ENCODE assay signal across 8 cellular contexts in the genomic region with DNA sequence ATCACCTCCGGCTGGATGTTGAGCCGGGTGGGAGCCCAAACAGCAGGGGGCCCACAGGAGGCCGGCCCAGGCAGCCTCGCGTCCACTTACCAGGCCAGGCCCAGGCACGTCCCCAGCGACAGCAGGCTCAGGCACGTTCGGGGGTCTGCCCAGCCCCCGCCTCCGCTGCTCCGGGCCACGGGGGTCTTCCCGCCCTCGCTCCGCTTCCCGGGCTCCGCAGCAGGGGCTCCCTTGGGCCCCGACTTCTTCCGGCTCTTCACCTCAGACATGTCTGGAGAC. TPM values are rescaled to one million over a fixed set of nuclear protein-coding genes. Genes with fewer than 3 reads are reported as not detected.
DNase-seq lines count a peak whose midpoint lies in the region; ATAC-seq and TF ChIP-seq lines count a peak whose summit lies in the region.

No MANE protein-coding gene starts in this region.

- H3K27ac ChIP-seq in OCI-LY1 (ENCODE audit: low read depth, low read length, poor library complexity, severe bottlenecking) (peak overlapping the region; percentile 84), duodenal mucosa (ENCODE audit: low read depth, low read length) (peak overlapping the region; percentile 86)

- H3K9ac ChIP-seq in OCI-LY1 (ENCODE audit: low read length) (peak overlapping the region; percentile 83), duodenal mucosa (ENCODE audit: low read depth in 1 of 2, low read length in 2 of 2) (peak overlapping the region; percentile 73 to 84)

- peak overlapping the region; percentile 66 for H3K4me2 ChIP-seq in OCI-LY1 (ENCODE audit: low read length)

- H4K20me1 ChIP-seq in OCI-LY1 (ENCODE audit: insufficient read depth, low read length): no peaks in the 10 kb centered on the region

- peaks cover 31% of the 10 kb centered on the region for H3K4me1 Mint-ChIP-seq in activated T-cell treated with anti-CD3 and anti-CD28 coated beads, Interleukin-2, amount 50 U/mL, for 72 hours (ENCODE audit: low read depth)
- H3K4me1 Mint-ChIP-seq in naive B cell: peaks cover 9 to 29% (median 18%) of the 10 kb centered on the region in 3 donors

- peak; percentile 9 to 14 for ATAC-seq in activated T-cell treated with anti-CD3 and anti-CD28 coated beads, Interleukin-2, amount 50 U/mL, for 72 hours (replicated peaks in 1 of 2)
- ATAC-seq in HG02642 (IDR thresholded peaks at IDR 0.05; ENCODE audit: poor library complexity, unreplicated experiment) (peak; percentile 30), naive B cell (ENCODE audit: low read depth in 2 of 2) (peak; percentile 3)

- no peak for DNase-seq in activated T-cell treated with anti-CD3 and anti-CD28 coated beads, Interleukin-2, amount 50 U/mL, for 72 hours
- DNase-seq in activated T-cell treated with anti-CD3 and anti-CD28 coated beads for 4 hours (no peak), naive B cell (no peak), NCI-H2081 (lab: John Stamatoyannopoulos, UW) (no peak), NCI-H446 (lab: John Stamatoyannopoulos, UW) (no peak)

- peak overlapping the region; percentile 97 to 100 for H3K4me3 Mint-ChIP-seq in activated T-cell treated with anti-CD3 and anti-CD28 coated beads, Interleukin-2, amount 50 U/mL, for 72 hours
- peak overlapping the region; percentile 98 to 100 (median 98) for H3K4me3 Mint-ChIP-seq in naive B cell

- H3K27ac Mint-ChIP-seq in activated T-cell treated with anti-CD3 and anti-CD28 coated beads, Interleukin-2, amount 50 U/mL, for 72 hours: peak overlapping the region; percentile 91
- peak overlapping the region; percentile 90 to 98 (median 97) for H3K27ac Mint-ChIP-seq in naive B cell

- peak overlapping the region; percentile 89 for H3K4me3 ChIP-seq in OCI-LY1 (ENCODE audit: low read depth, low read length, poor library complexity, severe bottlenecking)
- peak overlapping the region; percentile 96 to 100 for H3K4me3 ChIP-seq in duodenal mucosa (ENCODE audit: low read depth in 1 of 2, low read length in 2 of 2)

- no peaks in the 10 kb centered on the region for H3F3A ChIP-seq in OCI-LY1 (ENCODE audit: insufficient read depth, low read length)

- H3K36me3 Mint-ChIP-seq in activated T-cell treated with anti-CD3 and anti-CD28 coated beads, Interleukin-2, amount 50 U/mL, for 72 hours (ENCODE audit: insufficient read depth in 2 of 2): peaks cover 6 to 7% of the 10 kb centered on the region in 2 donors
- peaks cover 0 to 8% of the 10 kb centered on the region in 2 donors for H3K36me3 Mint-ChIP-seq in naive B cell

- no peak overlapping the region for H2AFZ ChIP-seq in OCI-LY1 (ENCODE audit: low read length)

- no peaks in the 10 kb centered on the region for H3K9me3 ChIP-seq in OCI-LY1 (ENCODE audit: low read length)
- no peaks in the 10 kb centered on the region for H3K9me3 ChIP-seq in duodenal mucosa (ENCODE audit: control insufficient read depth in 1 of 2, low read length in 2 of 2)

- no peaks in the 10 kb centered on the region for H3K27me3 ChIP-seq in OCI-LY1 (ENCODE audit: insufficient read depth, low read length)
- no peaks in the 10 kb centered on the region for H3K27me3 ChIP-seq in duodenal mucosa (ENCODE audit: control insufficient read depth in 1 of 2, insufficient read depth in 2 of 2, low read length in 2 of 2)

- TF ChIP-seq CTCF in OCI-LY1 (IDR thresholded peaks at IDR 0.05; ENCODE audit: low read length): peak; percentile 16; the same call in 1 of the 2 replicates

- H3K27me3 Mint-ChIP-seq in activated T-cell treated with anti-CD3 and anti-CD28 coated beads, Interleukin-2, amount 50 U/mL, for 72 hours (ENCODE audit: low read depth): no peaks in the 10 kb centered on the region
- H3K27me3 Mint-ChIP-seq in naive B cell: no peaks in the 10 kb centered on the region

- H3K4me1 ChIP-seq in OCI-LY1 (ENCODE audit: insufficient read depth, low read length, severe bottlenecking) (peaks cover 32% of the 10 kb centered on the region), duodenal mucosa (ENCODE audit: control insufficient read depth in 1 of 2, insufficient read depth in 2 of 2, low read length in 2 of 2) (peaks cover 10 to 17% of the 10 kb centered on the region in 2 donors)

- peaks cover 11% of the 10 kb centered on the region; the same call in 1 of the 2 replicates for H3K36me3 ChIP-seq in OCI-LY1 (ENCODE audit: insufficient read depth, low read length)
- peaks cover 1 to 4% of the 10 kb centered on the region in 2 donors for H3K36me3 ChIP-seq in duodenal mucosa (ENCODE audit: control insufficient read depth in 1 of 2, insufficient read depth in 2 of 2, low read length in 2 of 2)

- H3K9me2 ChIP-seq in OCI-LY1 (ENCODE audit: low read depth, low read length): no peaks in the 10 kb centered on the region

- H3K9me3 Mint-ChIP-seq in activated T-cell treated with anti-CD3 and anti-CD28 coated beads, Interleukin-2, amount 50 U/mL, for 72 hours: no peaks in the 10 kb centered on the region
- H3K9me3 Mint-ChIP-seq in naive B cell: peaks cover 0 to 2% (median 0%) of the 10 kb centered on the region in 7 donors

- peaks cover 21% of the 10 kb centered on the region for H3K79me2 ChIP-seq in OCI-LY1 (ENCODE audit: insufficient read depth, low read length)

RNA-seq across cellular contexts. Expression of gene IKBIP, which starts 0.2 kb away (rescaled TPM):
- 10 to 100 TPM; 17.2 to 20.4 TPM for total RNA-seq in activated T-cell treated with anti-CD3 and anti-CD28 coated beads, Interleukin-2, amount 50 U/mL, for 72 hours
- polyA plus RNA-seq in naive B cell (ENCODE audit: low read depth in 6 of 6): 10 to 100 TPM in 4 of 6 donors, 1 to 10 TPM in 2; 6.9 to 12.1 (median 10.2) TPM

RNA-seq across cellular contexts. Expression of gene APAF1, which starts 0.7 kb away (rescaled TPM):
- 10 to 100 TPM; 18.6 to 22.2 TPM for total RNA-seq in activated T-cell treated with anti-CD3 and anti-CD28 coated beads, Interleukin-2, amount 50 U/mL, for 72 hours
- polyA plus RNA-seq in naive B cell (ENCODE audit: low read depth in 6 of 6): 10 to 100 TPM in 1 of 6 donors, 1 to 10 TPM in 5; 5.8 to 13.9 (median 7.6) TPM

RNA-seq across cellular contexts. Expression of gene SLC25A3, which starts 50.9 kb away (rescaled TPM):
- total RNA-seq in activated T-cell treated with anti-CD3 and anti-CD28 coated beads, Interleukin-2, amount 50 U/mL, for 72 hours: 100 to 1,000 TPM; 579 to 697 TPM
- 100 to 1,000 TPM; 183 to 248 (median 211) TPM for polyA plus RNA-seq in naive B cell (ENCODE audit: low read depth in 6 of 6)
